Comparison of ENCODE assay signal across 1 cellular context in genomic region chr1:210200090-210200736, GRCh38.
TF ChIP-seq lines count a peak whose summit lies in the region.

No MANE protein-coding gene starts in this region.

TF ChIP-seq in HEK293, 187 proteins besides CTCF, POLR2A, EP300 and RAD21 (continued from another document):
- TF ChIP-seq PRDM6 (tag by site-specific recombination; IDR thresholded peaks at IDR 0.05) (peak; percentile 61; the same call in 1 of the 2 replicates), SCRT1 (tag by site-specific recombination; IDR thresholded peaks at IDR 0.05; ENCODE audit: borderline replicate concordance) (no peak), YY1 (tag by site-specific recombination; IDR thresholded peaks at IDR 0.05) (no peak), REPIN1 (tag by site-specific recombination; IDR thresholded peaks at IDR 0.05; ENCODE audit: low read depth) (no peak), ZSCAN4 (tag by site-specific recombination; IDR thresholded peaks at IDR 0.05) (no peak)
